ENCODE assay signal across 23 cellular contexts in genomic region chr18:39835303-39836030, GRCh38.
DNase-seq lines count a peak whose midpoint lies in the region; ATAC-seq, FAIRE-seq and TF ChIP-seq lines count a peak whose summit lies in the region.
"Had no signal": no experiment of that assay in that cellular context is flagged by ENCODE, and none has a peak within 500 bp of the region (broad histone marks: within the 10 kb centered on the region; RNA-seq: fewer than 3 reads in every experiment).

No MANE protein-coding gene starts in this region.

- H3K23ac ChIP-seq in H9 (ENCODE audit: insufficient read length, low read depth, low read length) = no peak overlapping the region

- no peak overlapping the region for H3K4ac ChIP-seq in H9 (ENCODE audit: low read depth, low read length)

- H3K36me3 ChIP-seq in fibroblast of lung (ENCODE audit: control insufficient read depth, insufficient read depth, low read length) = no peaks in the 10 kb centered on the region
- no peaks in the 10 kb centered on the region for H3K36me3 ChIP-seq in osteoblast (ENCODE audit: insufficient read depth, low read length)
- H3K36me3 ChIP-seq: lower lobe of right lung, pancreas had no signal

- H3K14ac ChIP-seq in H9 (ENCODE audit: insufficient read depth, low read length) = no peak overlapping the region

- H3K56ac ChIP-seq in H9 (ENCODE audit: insufficient read length, low read depth, low read length) = no peak overlapping the region

- H3T11ph ChIP-seq in H9 (ENCODE audit: low read length) = no peak overlapping the region

- H3K79me1 ChIP-seq in H9 (ENCODE audit: insufficient read depth, low read depth, low read length, poor library complexity, severe bottlenecking) = no peaks in the 10 kb centered on the region

- H3K9me3 ChIP-seq in H9 (ENCODE audit: control insufficient read depth, low read depth, low read length) = no peaks in the 10 kb centered on the region
- H3K9me3 ChIP-seq in fibroblast of lung (ENCODE audit: control insufficient read depth, insufficient read depth, low read depth, low read length) = no peaks in the 10 kb centered on the region
- H3K9me3 ChIP-seq in osteoblast (ENCODE audit: low read depth, low read length) = no peaks in the 10 kb centered on the region
- H3K9me3 ChIP-seq: lower lobe of right lung, pancreas had no signal

- H2BK5ac ChIP-seq in H9 (ENCODE audit: insufficient read length, low read length) = no peak overlapping the region

- H2BK15ac ChIP-seq in H9 (ENCODE audit: low read depth, low read length) = no peak overlapping the region

- in situ Hi-C loops in SK-MEL-5 (cut with HindIII; ENCODE audit: low pct_unique_long_range_greater_than_20kb, low sequenced_read_pairs) = no loop called here

- H3K23me2 ChIP-seq in H9 (ENCODE audit: insufficient read length, low read depth, low read length, poor library complexity, severe bottlenecking) = no peaks in the 10 kb centered on the region

- no peak overlapping the region for H2BK120ac ChIP-seq in H9 (ENCODE audit: low read depth, low read length, poor library complexity, severe bottlenecking)

- H3K18ac ChIP-seq in H9 (ENCODE audit: insufficient read length, low read depth, low read length) = no peak overlapping the region

- no peak overlapping the region for H3K4me2 ChIP-seq in H9 (ENCODE audit: insufficient read depth, insufficient read length, low read length)
- H3K4me2 ChIP-seq in fibroblast of lung (ENCODE audit: extremely low read depth, insufficient read depth, low read length) = no peak overlapping the region
- no peak overlapping the region for H3K4me2 ChIP-seq in osteoblast (ENCODE audit: insufficient read depth, low read length)
- H3K4me2 ChIP-seq: smooth muscle cell had no signal

- no peak for TF ChIP-seq POLR2A in GM12891 (IDR thresholded peaks at IDR 0.05; ENCODE audit: low read depth, low read length)

- H3K79me2 ChIP-seq in H9 (ENCODE audit: insufficient read depth, low read length) (no peaks in the 10 kb centered on the region), fibroblast of lung (ENCODE audit: control insufficient read depth, insufficient read depth, low read length) (no peaks in the 10 kb centered on the region), osteoblast (ENCODE audit: insufficient read depth, low read length) (no peaks in the 10 kb centered on the region)

- no peaks in the 10 kb centered on the region for H3K36me3 Mint-ChIP-seq in H9 (ENCODE audit: insufficient read depth in 1 of 3, low read depth in 3 of 3)
- H3K36me3 Mint-ChIP-seq: immature natural killer cell, naive B cell had no signal

- peaks cover 3% of the 10 kb centered on the region for H3K27me3 Mint-ChIP-seq in H9 (ENCODE audit: low read depth)

- no peak overlapping the region for H4K8ac ChIP-seq in H9 (replicated peaks; ENCODE audit: insufficient read length, low read depth, low read length)

- no peak overlapping the region for H3K4me3 Mint-ChIP-seq in H9
- H3K4me3 Mint-ChIP-seq: activated naive CD4-positive, alpha-beta T cell treated with anti-CD3 and anti-CD28 coated beads for 36 hours; immature natural killer cell; naive B cell had no signal

- no peaks in the 10 kb centered on the region for H3K4me1 Mint-ChIP-seq in H9
- H3K4me1 Mint-ChIP-seq: immature natural killer cell, naive B cell had no signal

- no peak overlapping the region for H3K27ac Mint-ChIP-seq in H9
- H3K27ac Mint-ChIP-seq: activated naive CD4-positive, alpha-beta T cell treated with anti-CD3 and anti-CD28 coated beads for 36 hours; immature natural killer cell; naive B cell had no signal

- TF ChIP-seq CTCF in H9 (conservative IDR thresholded peaks at IDR 0.05) = peak; percentile 46; the same call in 2 of the 3 replicates
- TF ChIP-seq CTCF in fibroblast of lung (conservative IDR thresholded peaks at IDR 0.05 in 1 of 2, IDR thresholded peaks at IDR 0.05 in 1 of 2; ENCODE audit: low read depth in 1 of 2, low read length in 2 of 2) = no peak
- peak; percentile 5 for TF ChIP-seq CTCF in osteoblast (IDR thresholded peaks at IDR 0.05; ENCODE audit: extremely low read depth, low read depth, low read length)

- H3K4me3 ChIP-seq in fibroblast of lung (replicated peaks in 1 of 4; ENCODE audit: control extremely low read depth in 1 of 4, insufficient read depth in 1 of 4, low read depth in 3 of 4, low read length in 4 of 4) (no peak overlapping the region), osteoblast (ENCODE audit: insufficient read depth, low read length) (no peak overlapping the region)
- H3K4me3 ChIP-seq: lower lobe of right lung, pancreas, smooth muscle cell had no signal

- DNase-seq in H9 (no peak), SK-MEL-5 (ENCODE audit: low read depth, low spot score) (peak; percentile 85), fibroblast of lung (ENCODE audit: low read depth in 2 of 2) (peak; percentile 18 to 31), osteoblast (ENCODE audit: insufficient read length, low spot score, missing footprints) (no peak), GM12891 (ENCODE audit: insufficient read length, low spot score) (no peak)
- no peak for DNase-seq in activated CD4-positive, alpha-beta T cell treated with anti-CD3 and anti-CD28 coated beads, Interleukin-2, amount 50 U/mL, for 1 hour
- DNase-seq: activated naive CD4-positive, alpha-beta T cell treated with anti-CD3 and anti-CD28 coated beads for 36 hours; AML-193; COR-L47; dermis blood vessel endothelial cell; head of caudate nucleus; immature natural killer cell; lower lobe of right lung; naive B cell; NCI-H1417 treated with DMSO at 0.1 percent for 48 hours; pancreas; stimulated activated CD4-positive, alpha-beta T cell treated with anti-CD3 and anti-CD28 coated beads, Interleukin-4, amount 100 ng/mL, for 4 hours; substantia nigra; SW 1271 had no signal

- no peak overlapping the region for H3K9ac ChIP-seq in H9 (ENCODE audit: extremely low read depth, insufficient read length, low read length)
- no peak overlapping the region for H3K9ac ChIP-seq in fibroblast of lung (ENCODE audit: insufficient read depth, low read length)

- ATAC-seq in GM21723 (IDR thresholded peaks at IDR 0.05; ENCODE audit: unreplicated experiment) = no peak
- ATAC-seq: lower lobe of right lung, pancreas had no signal

- H3K27me3 ChIP-seq in H9 (ENCODE audit: insufficient read depth, low read length) = no peaks in the 10 kb centered on the region
- H3K27me3 ChIP-seq in fibroblast of lung (ENCODE audit: control insufficient read depth, insufficient read depth, low read length) = no peaks in the 10 kb centered on the region
- no peaks in the 10 kb centered on the region for H3K27me3 ChIP-seq in osteoblast (ENCODE audit: insufficient read depth, low read length)

- FAIRE-seq in GM12891 (lab: Jason Lieb, UNC) = no peak
- FAIRE-seq: G401.6, pancreas had no signal

- H3K4me1 ChIP-seq in H9 (ENCODE audit: insufficient read depth, low read length) (no peaks in the 10 kb centered on the region), fibroblast of lung (ENCODE audit: control insufficient read depth, extremely low read depth, insufficient read depth, low read length) (no peaks in the 10 kb centered on the region), osteoblast (ENCODE audit: insufficient read depth, low read length) (no peaks in the 10 kb centered on the region)
- H3K4me1 ChIP-seq: lower lobe of right lung, pancreas had no signal

- H4K5ac ChIP-seq in H9 (ENCODE audit: insufficient read length, low read depth, low read length) = no peak overlapping the region

- no peaks in the 10 kb centered on the region for H4K20me1 ChIP-seq in H9 (ENCODE audit: control insufficient read depth, insufficient read depth, insufficient read length)
- H4K20me1 ChIP-seq in fibroblast of lung (ENCODE audit: control insufficient read depth, extremely low read depth, insufficient read depth, low read length) = no peaks in the 10 kb centered on the region
- no peaks in the 10 kb centered on the region for H4K20me1 ChIP-seq in osteoblast (ENCODE audit: insufficient read depth, low read length)

- H3K27ac ChIP-seq in H9 (ENCODE audit: insufficient read length, low read depth, low read length) (no peak overlapping the region), fibroblast of lung (ENCODE audit: insufficient read depth, low read length) (no peak overlapping the region), osteoblast (ENCODE audit: low read depth, low read length) (no peak overlapping the region)
- H3K27ac ChIP-seq: lower lobe of right lung, pancreas, RWPE1 had no signal

- no peak overlapping the region for H2BK20ac ChIP-seq in H9 (ENCODE audit: low read depth, low read length, poor library complexity, severe bottlenecking)

- H3K9me3 Mint-ChIP-seq in H9 = no peaks in the 10 kb centered on the region

- no peak overlapping the region for H4K91ac ChIP-seq in H9 (ENCODE audit: insufficient read length, low read depth, low read length)

- no peak overlapping the region for H2AFZ ChIP-seq in H9 (ENCODE audit: low read length)
- H2AFZ ChIP-seq in fibroblast of lung (ENCODE audit: low read length) = no peak overlapping the region
- no peak overlapping the region for H2AFZ ChIP-seq in osteoblast (ENCODE audit: low read length)

- no CpG with 5 or more reads among the region's 4 CpGs for WGBS in H9 (ENCODE audit: extremely low coverage, insufficient read length, low lambda C conversion rate)

- H2BK12ac ChIP-seq in H9 (ENCODE audit: insufficient read length, low read depth, low read length) = no peak overlapping the region

- no peak overlapping the region for H2AK5ac ChIP-seq in H9 (ENCODE audit: insufficient read length, low read length)

TF ChIP-seq in GM12891, 5 proteins besides CTCF, POLR2A, EP300 and RAD21:
- TF ChIP-seq POU2F2 (IDR thresholded peaks at IDR 0.05; ENCODE audit: low read depth, low read length) = no peak
- TF ChIP-seq POLR2AphosphoS5 (IDR thresholded peaks at IDR 0.05; ENCODE audit: low read depth, low read length) = no peak
- TF ChIP-seq TAF1 (IDR thresholded peaks at IDR 0.05; ENCODE audit: low read depth, low read length) = no peak
- no peak for TF ChIP-seq SPI1 (IDR thresholded peaks at IDR 0.05; ENCODE audit: low read depth, low read length)
- no peak for TF ChIP-seq PAX5 (IDR thresholded peaks at IDR 0.05; ENCODE audit: insufficient read depth, low read length, severe bottlenecking)
TF ChIP-seq in GM12891: peak in this region for 0.

Comparison
In these comparisons a context has a peak if more than half of its experiments do, and no peak if none do; other contexts are left out.
1. DNase-seq: peak in SK-MEL-5 (single experiment) and fibroblast of lung (2 of 2); none in H9 (single experiment), osteoblast (single experiment), GM12891 (single experiment) and activated CD4-positive, alpha-beta T cell treated with anti-CD3 and anti-CD28 coated beads, Interleukin-2, amount 50 U/mL, for 1 hour (single experiment).
2. CTCF ChIP-seq: peak in H9 (single experiment) and osteoblast (single experiment); none in fibroblast of lung (0 of 2).